Comparison of ENCODE assay signal across 8 cellular contexts in the genomic region with DNA sequence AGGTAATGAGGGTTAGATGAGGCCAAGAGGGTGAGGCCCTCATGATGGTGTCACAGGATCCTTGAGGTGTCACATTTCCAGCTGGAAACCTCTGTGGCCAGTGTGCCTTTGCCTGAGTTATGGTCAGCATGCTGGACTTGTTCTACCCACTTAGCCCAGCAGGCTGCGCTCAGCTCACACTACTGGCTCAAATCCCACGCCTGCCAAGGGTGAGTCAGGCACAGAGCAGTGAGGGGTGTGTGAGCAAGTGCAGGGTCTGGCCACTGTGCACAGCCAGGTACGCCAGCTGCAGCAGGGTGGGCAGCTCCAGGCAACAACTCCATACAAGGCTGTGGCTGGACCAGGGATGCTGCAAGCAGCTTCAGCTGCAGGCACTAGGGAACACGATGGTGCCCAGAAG.
DNase-seq lines count a peak whose midpoint lies in the region; TF ChIP-seq lines count a peak whose summit lies in the region.

No MANE protein-coding gene starts in this region.

- no peak overlapping the region for H3K4me2 ChIP-seq in GM23248 (ENCODE audit: unreplicated experiment)

- no peaks in the 10 kb centered on the region for H3K27me3 ChIP-seq in GM23248 (replicated peaks; ENCODE audit: insufficient read depth)
- H3K27me3 ChIP-seq in adipocyte (replicated peaks; ENCODE audit: control insufficient read depth, insufficient read depth, low read length) = no peaks in the 10 kb centered on the region
- H3K27me3 ChIP-seq in spleen (replicated peaks in 1 of 7) = no peaks in the 10 kb centered on the region

- TF ChIP-seq CTCF in spleen (IDR thresholded peaks at IDR 0.05 in 8 of 11, conservative IDR thresholded peaks at IDR 0.05 in 3 of 11) (no peak), coronary artery (IDR thresholded peaks at IDR 0.05) (no peak)

- no peak overlapping the region for H2AFZ ChIP-seq in GM23248

- no peak for TF ChIP-seq POLR2A in spleen (IDR thresholded peaks at IDR 0.05)

- H3K27ac ChIP-seq in GM23248 (no peak overlapping the region), spleen (no peak overlapping the region), coronary artery (no peak overlapping the region)

- in situ Hi-C loops in GM23248 (cut with MboI) = no loop called here

- H3K4me1 ChIP-seq in GM23248 (ENCODE audit: insufficient read depth) = no peaks in the 10 kb centered on the region
- no peaks in the 10 kb centered on the region for H3K4me1 ChIP-seq in adipocyte (ENCODE audit: control insufficient read depth, insufficient read depth, low read length)
- no peaks in the 10 kb centered on the region for H3K4me1 ChIP-seq in spleen

- H3F3A ChIP-seq in GM23248 (ENCODE audit: insufficient read depth) = no peaks in the 10 kb centered on the region

- 19 to 33% methylated on average over 4 of the region's 4 CpGs for WGBS in GM23248 (ENCODE audit: low coverage in 1 of 2, low lambda C conversion rate in 2 of 2, missing lambda C conversion rate in 2 of 2), 2 experiments
- WGBS in spleen, 5 donors = 39 to 72% (median 61%) methylated on average over 3 to 4 of the region's 4 CpGs

- no peaks in the 10 kb centered on the region for H3K9me2 ChIP-seq in GM23248 (ENCODE audit: insufficient read depth)

- H3K4me3 ChIP-seq in GM23248 (no peak overlapping the region), adipocyte (ENCODE audit: low read length) (no peak overlapping the region), spleen (no peak overlapping the region), coronary artery (no peak overlapping the region)

- intact Hi-C loops in spleen (cut with DNase I; ENCODE audit: low total_unique reads) = no loop called here

- no peaks in the 10 kb centered on the region for H3K79me2 ChIP-seq in GM23248 (ENCODE audit: insufficient read depth)

- no peaks in the 10 kb centered on the region for H4K20me1 ChIP-seq in GM23248 (ENCODE audit: insufficient read depth)

- H3K9ac ChIP-seq in GM23248 (no peak overlapping the region), adipocyte (ENCODE audit: low read length) (no peak overlapping the region)

- H3K36me3 ChIP-seq in GM23248 (ENCODE audit: low read depth) (no peaks in the 10 kb centered on the region), adipocyte (ENCODE audit: control insufficient read depth, insufficient read depth, low read length, severe bottlenecking) (no peaks in the 10 kb centered on the region), spleen (no peaks in the 10 kb centered on the region)

- H3K9me3 ChIP-seq in GM23248 (ENCODE audit: low read depth) = no peaks in the 10 kb centered on the region
- H3K9me3 ChIP-seq in adipocyte (ENCODE audit: control insufficient read depth, low read length) = no peaks in the 10 kb centered on the region
- no peaks in the 10 kb centered on the region for H3K9me3 ChIP-seq in spleen

- peak; percentile 42 for DNase-seq in COLO829 (ENCODE audit: low spot score)
- DNase-seq in GM23248 = peak; percentile 0
- peak; percentile 1 for DNase-seq in adipocyte (ENCODE audit: low read depth)
- DNase-seq in kidney glomerular epithelial cell (lab: John Stamatoyannopoulos, UW) = peak; percentile 25
- DNase-seq in spleen = no peak
- no peak for DNase-seq in coronary artery (ENCODE audit: low spot score)
- DNase-seq in NCI-H510A treated with DMSO at 0.1 percent for 48 hours (lab: John Stamatoyannopoulos, UW) = no peak
- DNase-seq in activated naive CD4-positive, alpha-beta T cell treated with Interleukin-2 at 50 U/mL for 16 hours = no peak

Comparison
In these comparisons a context has a peak if more than half of its experiments do, and no peak if none do; other contexts are left out.
1. DNase-seq: peak in COLO829 (single experiment), GM23248 (single experiment), adipocyte (single experiment) and kidney glomerular epithelial cell (single experiment); none in spleen (single experiment), coronary artery (single experiment), NCI-H510A treated with DMSO at 0.1 percent for 48 hours (single experiment) and activated naive CD4-positive, alpha-beta T cell treated with Interleukin-2 at 50 U/mL for 16 hours (single experiment).